Comparison of ENCODE assay signal across 1 cellular context in genomic region chr2:134120160-134120717, GRCh38.
TF ChIP-seq lines count a peak whose summit lies in the region.

No MANE protein-coding gene starts in this region.

TF ChIP-seq in HepG2, 621 proteins besides CTCF, POLR2A, EP300 and RAD21 (continued from another document and continues in another):
- TF ChIP-seq BCL3 (CRISPR knock-in tag; IDR thresholded peaks at IDR 0.05) (0 out of 2 replicates have a peak, but pooled peaks have one; percentile 21), SNAPC5 (CRISPR knock-in tag; IDR thresholded peaks at IDR 0.05; ENCODE audit: borderline replicate concordance) (no peak), NR0B2 (CRISPR knock-in tag; IDR thresholded peaks at IDR 0.05) (peak; percentile 48; the same call in 1 of the 2 replicates), ZNF687 (CRISPR knock-in tag; IDR thresholded peaks at IDR 0.05) (peak; percentile 21), ZBTB40 (IDR thresholded peaks at IDR 0.05) (no peak), ZBTB40 (CRISPR knock-in tag; IDR thresholded peaks at IDR 0.05) (0 out of 2 replicates have a peak, but pooled peaks have one; percentile 4), ZNF333 (CRISPR knock-in tag; IDR thresholded peaks at IDR 0.05; ENCODE audit: borderline replicate concordance) (no peak), ZBTB42 (CRISPR knock-in tag; IDR thresholded peaks at IDR 0.05) (no peak), NR2F2 (IDR thresholded peaks at IDR 0.05; ENCODE audit: borderline replicate concordance, low read depth) (no peak), ZNF101 (CRISPR knock-in tag; IDR thresholded peaks at IDR 0.05; ENCODE audit: borderline replicate concordance, low read depth) (no peak), CAMTA2 (CRISPR knock-in tag; IDR thresholded peaks at IDR 0.05; ENCODE audit: borderline replicate concordance) (0 out of 2 replicates have a peak, but pooled peaks have one; percentile 8), GMEB2 (CRISPR knock-in tag; IDR thresholded peaks at IDR 0.05; ENCODE audit: low read depth) (no peak), ZBTB7A (CRISPR knock-in tag; IDR thresholded peaks at IDR 0.05) (0 out of 2 replicates have a peak, but pooled peaks have one; percentile 6), SIN3A (IDR thresholded peaks at IDR 0.05; ENCODE audit: borderline replicate concordance, low read depth, low read length) (0 out of 2 replicates have a peak, but pooled peaks have one; percentile 25), ASH2L (IDR thresholded peaks at IDR 0.05; ENCODE audit: insufficient read length, low read depth, low read length) (peak; percentile 60), ZNF740 (CRISPR knock-in tag; IDR thresholded peaks at IDR 0.05) (peak; percentile 82; the same call in 1 of the 2 replicates), ARNT2 (CRISPR knock-in tag; IDR thresholded peaks at IDR 0.05; ENCODE audit: low read depth) (peak; percentile 4; the same call in 1 of the 2 replicates), ZSCAN29 (CRISPR knock-in tag; conservative IDR thresholded peaks at IDR 0.05) (no peak), ZNF33B (CRISPR knock-in tag; IDR thresholded peaks at IDR 0.05) (peak; percentile 17; the same call in 1 of the 2 replicates), LCORL (IDR thresholded peaks at IDR 0.05) (no peak), LCORL (CRISPR knock-in tag; IDR thresholded peaks at IDR 0.05) (no peak), NCOR1 (IDR thresholded peaks at IDR 0.05; ENCODE audit: borderline replicate concordance, low read length) (no peak), ZNF558 (CRISPR knock-in tag; IDR thresholded peaks at IDR 0.05; ENCODE audit: borderline replicate concordance) (peak; percentile 79; the same call in 1 of the 2 replicates), IRX3 (CRISPR knock-in tag; IDR thresholded peaks at IDR 0.05; ENCODE audit: borderline replicate concordance, low read depth) (0 out of 2 replicates have a peak, but pooled peaks have one; percentile 3), TEAD3 (CRISPR knock-in tag; optimal IDR thresholded peaks at IDR 0.05; ENCODE audit: borderline replicate concordance) (peak; percentile 13), PAX8 (CRISPR knock-in tag; IDR thresholded peaks at IDR 0.05; ENCODE audit: borderline replicate concordance) (0 out of 2 replicates have a peak, but pooled peaks have one; percentile 11), CHCHD3 (CRISPR knock-in tag; IDR thresholded peaks at IDR 0.05) (0 out of 2 replicates have a peak, but pooled peaks have one; percentile 9), ZSCAN30 (CRISPR knock-in tag; IDR thresholded peaks at IDR 0.05) (no peak), ZGPAT (CRISPR knock-in tag; IDR thresholded peaks at IDR 0.05) (no peak), ZBED4 (CRISPR knock-in tag; IDR thresholded peaks at IDR 0.05; ENCODE audit: borderline replicate concordance) (peak; percentile 13; the same call in 1 of the 2 replicates), ZNF431 (CRISPR knock-in tag; IDR thresholded peaks at IDR 0.05; ENCODE audit: borderline replicate concordance, low read depth) (peak; percentile 68), RELA (CRISPR knock-in tag; IDR thresholded peaks at IDR 0.05) (no peak), ZSCAN25 (CRISPR knock-in tag; IDR thresholded peaks at IDR 0.05) (0 out of 2 replicates have a peak, but pooled peaks have one; percentile 3)
